14 cellular contexts compared by ENCODE assay signal in the genomic region with DNA sequence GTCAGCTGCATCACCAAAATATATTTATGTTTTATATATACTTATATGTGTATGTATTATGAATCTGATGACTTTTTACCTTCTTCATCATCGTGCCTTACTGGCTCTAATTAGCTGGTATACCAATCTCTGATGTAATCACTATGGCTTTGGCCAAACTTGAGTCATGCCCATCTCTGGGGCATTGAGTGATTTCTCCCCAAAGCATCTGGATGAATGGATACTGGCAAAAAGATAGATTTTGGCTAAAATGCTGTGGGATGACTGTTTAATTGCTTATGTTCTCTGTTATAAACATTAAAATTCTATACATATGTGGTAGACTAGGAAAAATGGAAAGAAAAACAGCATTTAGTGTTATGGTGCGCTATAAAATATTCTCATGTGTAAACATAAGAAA.
"Had no signal": no experiment of that assay in that cellular context is flagged by ENCODE, and none has a peak within 500 bp of the region (broad histone marks: within the 10 kb centered on the region; RNA-seq: fewer than 3 reads in every experiment).

No MANE protein-coding gene starts in this region.

- H3K36me3 ChIP-seq: esophagus muscularis mucosa, heart left ventricle, right lobe of liver, thoracic aorta, upper lobe of right lung had no signal

- H3K27ac ChIP-seq: esophagus muscularis mucosa, heart left ventricle, right lobe of liver, thoracic aorta, upper lobe of right lung had no signal

- H3K4me3 ChIP-seq: esophagus muscularis mucosa, heart left ventricle, right lobe of liver, thoracic aorta, upper lobe of right lung had no signal

- DNase-seq: activated CD4-positive, alpha-beta T cell treated with anti-CD3 and anti-CD28 coated beads, Interleukin-2, amount 50 U/mL, for 1 hour; activated CD8-positive, alpha-beta memory T cell treated with anti-CD3 and anti-CD28 coated beads for 24 hours; activated naive CD8-positive, alpha-beta T cell treated with anti-CD3 and anti-CD28 coated beads, Interleukin-2, amount 10 ng/mL, durations not matched to agents 7 days and 5 days; anterior cingulate cortex; cortex of kidney; effector CD4-positive, alpha-beta T cell; heart left ventricle; immature natural killer cell; right lobe of liver; upper lobe of right lung had no signal

- H3K4me1 ChIP-seq: right lobe of liver, upper lobe of right lung had no signal

- FAIRE-seq: frontal cortex had no signal

- ATAC-seq: activated CD4-positive, CD25-positive, alpha-beta regulatory T cell treated with anti-CD3 and anti-CD28 coated beads, Interleukin-2, amount 50 U/mL, for 24 hours; heart left ventricle; right lobe of liver; upper lobe of right lung had no signal

- H3K27me3 ChIP-seq: esophagus muscularis mucosa, heart left ventricle, right lobe of liver, upper lobe of right lung had no signal

- H3K9me3 ChIP-seq: esophagus muscularis mucosa, heart left ventricle, right lobe of liver, thoracic aorta, upper lobe of right lung had no signal
